In genomic region chr13:30141773-30142501, GRCh38 we compare ENCODE assay signal across 1 cellular context.
TF ChIP-seq lines count a peak whose summit lies in the region.

No MANE protein-coding gene starts in this region.

TF ChIP-seq in GM12878, 131 proteins besides CTCF, POLR2A, EP300 and RAD21 (continued from another document):
- no peak for TF ChIP-seq ZBTB11 (CRISPR knock-in tag; IDR thresholded peaks at IDR 0.05)
